In genomic region chrX:109294097-109294815, GRCh38 we compare ENCODE assay signal across 19 cellular contexts.
"Had no signal": no experiment of that assay in that cellular context is flagged by ENCODE, and none has a peak within 500 bp of the region (broad histone marks: within the 10 kb centered on the region; RNA-seq: fewer than 3 reads in every experiment).

No MANE protein-coding gene starts in this region.

- H3K9me3 ChIP-seq: left ventricle myocardium inferior, right lobe of liver, SK-N-SH, spleen, thoracic aorta, upper lobe of right lung had no signal

- H3K27ac Mint-ChIP-seq: stimulated activated naive CD8-positive, alpha-beta T cell treated with anti-CD3 and anti-CD28 coated beads, Interleukin-15, amount 100 ng/mL, for 72 hours; T-cell had no signal

- DNase-seq: activated CD4-positive, alpha-beta T cell treated with anti-CD3 and anti-CD28 coated beads, Interleukin-2, amount 50 U/mL, for 4 hours; activated CD4-positive, CD25-positive, alpha-beta regulatory T cell treated with anti-CD3 and anti-CD28 coated beads, Interleukin-2, amount 50 U/mL, for 72 hours; activated naive CD4-positive, alpha-beta T cell; activated T-cell treated with anti-CD3 and anti-CD28 coated beads for 4 hours; aorta; central memory CD4-positive, alpha-beta T cell; cortex of kidney; effector CD4-positive, alpha-beta T cell; left ventricle myocardium inferior; psoas muscle; right lobe of liver; SK-N-SH; spleen; stimulated activated naive CD8-positive, alpha-beta T cell treated with anti-CD3 and anti-CD28 coated beads, Interleukin-15, amount 100 ng/mL, for 72 hours; T-cell; T-helper 9 cell; upper lobe of right lung had no signal

- H3K27ac ChIP-seq: hepatocyte, left ventricle myocardium inferior, psoas muscle, right lobe of liver, spleen, thoracic aorta, upper lobe of right lung had no signal

- H3K9me3 Mint-ChIP-seq: stimulated activated naive CD8-positive, alpha-beta T cell treated with anti-CD3 and anti-CD28 coated beads, Interleukin-15, amount 100 ng/mL, for 72 hours; T-cell had no signal

- H3K4me3 Mint-ChIP-seq: stimulated activated naive CD8-positive, alpha-beta T cell treated with anti-CD3 and anti-CD28 coated beads, Interleukin-15, amount 100 ng/mL, for 72 hours; T-cell had no signal

- ATAC-seq: psoas muscle; right lobe of liver; stimulated activated naive CD8-positive, alpha-beta T cell treated with anti-CD3 and anti-CD28 coated beads, Interleukin-15, amount 100 ng/mL, for 72 hours; T-cell; upper lobe of right lung had no signal

- H3K4me1 Mint-ChIP-seq: stimulated activated naive CD8-positive, alpha-beta T cell treated with anti-CD3 and anti-CD28 coated beads, Interleukin-15, amount 100 ng/mL, for 72 hours; T-cell had no signal

- H3K36me3 ChIP-seq: left ventricle myocardium inferior, right lobe of liver, spleen, thoracic aorta, upper lobe of right lung had no signal

- H3K4me3 ChIP-seq: hepatocyte, left ventricle myocardium inferior, psoas muscle, right lobe of liver, spleen, thoracic aorta, upper lobe of right lung had no signal

- H3K4me1 ChIP-seq: left ventricle myocardium inferior, psoas muscle, right lobe of liver, spleen, upper lobe of right lung had no signal

- H3K36me3 Mint-ChIP-seq: T-cell had no signal

- H3K27me3 ChIP-seq: hepatocyte, spleen, upper lobe of right lung had no signal

- H3K27me3 Mint-ChIP-seq: stimulated activated naive CD8-positive, alpha-beta T cell treated with anti-CD3 and anti-CD28 coated beads, Interleukin-15, amount 100 ng/mL, for 72 hours had no signal
